ENCODE assay signal across 16 cellular contexts in the genomic region with DNA sequence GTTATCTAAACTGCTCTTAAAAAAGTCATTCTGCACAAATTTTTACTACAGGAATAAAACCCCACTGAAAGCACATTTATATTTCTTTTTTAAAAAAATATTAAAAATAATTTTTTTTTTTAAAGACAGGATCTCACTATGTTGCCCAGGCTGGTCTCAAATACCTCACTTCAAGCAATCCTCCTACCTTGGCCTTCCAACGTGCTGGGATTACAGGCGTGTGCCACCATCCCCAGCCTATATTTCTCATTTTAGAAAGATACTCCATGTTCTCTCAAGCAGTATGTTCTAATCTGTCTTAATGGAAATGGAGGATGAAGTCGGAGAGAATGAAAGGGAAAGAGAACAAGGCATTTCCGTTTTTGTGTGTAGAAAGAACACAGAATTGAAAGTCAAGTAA.
"Had no signal": no experiment of that assay in that cellular context is flagged by ENCODE, and none has a peak within 500 bp of the region (broad histone marks: within the 10 kb centered on the region; RNA-seq: fewer than 3 reads in every experiment).

No MANE protein-coding gene starts in this region.

- DNase-seq: cortex of kidney; dorsolateral prefrontal cortex; effector CD8-positive, alpha-beta T cell; islet precursor cell; mammary epithelial cell; mucosa of descending colon; naive thymus-derived CD8-positive, alpha-beta T cell; nucleus accumbens; ovary; sigmoid colon; stimulated activated naive CD4-positive, alpha-beta T cell treated with Interleukin-2 at 50 U/mL for 16 hours had no signal

- H3K36me3 ChIP-seq: neural progenitor cell, ovary, right atrium auricular region, sigmoid colon had no signal

- H3K9me3 Mint-ChIP-seq: naive thymus-derived CD8-positive, alpha-beta T cell had no signal

- ATAC-seq: esophagus mucosa; left lobe of liver; mucosa of descending colon; naive thymus-derived CD8-positive, alpha-beta T cell had no signal

- H2AFZ ChIP-seq: neural progenitor cell had no signal

- H3K27me3 ChIP-seq: dorsolateral prefrontal cortex, neural progenitor cell, ovary, right atrium auricular region, sigmoid colon had no signal

- H3K4me2 ChIP-seq: neural progenitor cell had no signal

- H3K9me3 ChIP-seq: mucosa of descending colon, ovary, right atrium auricular region, sigmoid colon had no signal

- H3K4me1 Mint-ChIP-seq: neural progenitor cell had no signal

- H3K27me3 Mint-ChIP-seq: naive thymus-derived CD8-positive, alpha-beta T cell had no signal

- H3K27ac Mint-ChIP-seq: neural progenitor cell had no signal

- H3K4me3 ChIP-seq: dorsolateral prefrontal cortex, mucosa of descending colon, neural progenitor cell, ovary, right atrium auricular region, sigmoid colon, skin epidermis had no signal

- H3K4me3 Mint-ChIP-seq: neural progenitor cell had no signal

- H3K9ac ChIP-seq: neural progenitor cell had no signal

- H3K27ac ChIP-seq: dorsolateral prefrontal cortex, neural progenitor cell, ovary, sigmoid colon, skin epidermis had no signal
